Comparison of ENCODE assay signal across 1 cellular context in the genomic region with DNA sequence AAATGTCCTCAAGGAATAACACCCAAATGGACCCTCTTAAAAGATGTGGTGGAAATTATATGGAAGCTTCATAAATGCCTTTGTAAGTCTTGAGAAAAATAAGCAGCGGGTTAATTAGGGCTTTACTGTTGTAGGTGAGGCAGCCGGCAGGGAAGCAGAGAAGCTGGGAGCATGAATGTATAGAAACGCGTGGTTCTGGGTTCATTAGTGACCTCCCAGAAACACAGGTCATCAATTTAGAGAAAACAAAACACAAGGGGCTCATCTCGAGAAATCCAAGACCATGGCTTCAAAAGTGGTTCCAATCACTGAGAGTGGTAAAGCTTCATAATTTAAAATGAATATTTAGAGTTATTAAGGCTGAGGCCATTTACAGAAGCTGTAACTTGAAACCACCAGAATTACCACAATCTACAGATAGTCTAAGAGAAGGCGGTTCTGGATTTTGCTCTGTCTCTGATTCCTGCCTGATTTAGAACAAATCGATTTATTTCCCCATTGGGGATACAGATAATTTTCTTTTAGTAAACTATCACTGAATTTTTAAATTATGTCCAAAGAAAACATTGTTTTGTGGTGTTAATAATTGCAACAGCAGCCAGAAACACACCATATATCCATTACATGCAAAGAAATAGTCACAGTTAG.
TF ChIP-seq lines count a peak whose summit lies in the region.

No MANE protein-coding gene starts in this region.

TF ChIP-seq in IMR-90, 13 proteins besides CTCF, POLR2A, EP300 and RAD21:
- TF ChIP-seq CEBPB (IDR thresholded peaks at IDR 0.05; ENCODE audit: low read depth, low read length) (no peak), CHD1 (IDR thresholded peaks at IDR 0.05; ENCODE audit: low read depth, low read length) (no peak), SMC3 (IDR thresholded peaks at IDR 0.05; ENCODE audit: low read depth, low read length) (no peak), RCOR1 (IDR thresholded peaks at IDR 0.05; ENCODE audit: insufficient replicate concordance, low read length) (no peak), NFE2L2 (IDR thresholded peaks at IDR 0.05; ENCODE audit: low read depth, low read length) (no peak), MAFK (IDR thresholded peaks at IDR 0.05; ENCODE audit: low read depth, low read length) (no peak), MAZ (IDR thresholded peaks at IDR 0.05; ENCODE audit: borderline replicate concordance, low read depth, low read length) (no peak), FOS (IDR thresholded peaks at IDR 0.05; ENCODE audit: low read depth, low read length) (no peak), BHLHE40 (IDR thresholded peaks at IDR 0.05; ENCODE audit: low read depth, low read length) (no peak), RFX5 (IDR thresholded peaks at IDR 0.05; ENCODE audit: low read depth, low read length) (no peak), MXI1 (IDR thresholded peaks at IDR 0.05; ENCODE audit: borderline replicate concordance, low read depth, low read length) (no peak)
- TF ChIP-seq, protein P1, sequence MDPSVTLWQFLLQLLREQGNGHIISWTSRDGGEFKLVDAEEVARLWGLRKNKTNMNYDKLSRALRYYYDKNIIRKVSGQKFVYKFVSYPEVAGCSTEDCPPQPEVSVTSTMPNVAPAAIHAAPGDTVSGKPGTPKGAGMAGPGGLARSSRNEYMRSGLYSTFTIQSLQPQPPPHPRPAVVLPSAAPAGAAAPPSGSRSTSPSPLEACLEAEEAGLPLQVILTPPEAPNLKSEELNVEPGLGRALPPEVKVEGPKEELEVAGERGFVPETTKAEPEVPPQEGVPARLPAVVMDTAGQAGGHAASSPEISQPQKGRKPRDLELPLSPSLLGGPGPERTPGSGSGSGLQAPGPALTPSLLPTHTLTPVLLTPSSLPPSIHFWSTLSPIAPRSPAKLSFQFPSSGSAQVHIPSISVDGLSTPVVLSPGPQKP (IDR thresholded peaks at IDR 0.05; ENCODE audit: borderline replicate concordance, low read depth, low read length) = no peak
- TF ChIP-seq, protein P2, sequence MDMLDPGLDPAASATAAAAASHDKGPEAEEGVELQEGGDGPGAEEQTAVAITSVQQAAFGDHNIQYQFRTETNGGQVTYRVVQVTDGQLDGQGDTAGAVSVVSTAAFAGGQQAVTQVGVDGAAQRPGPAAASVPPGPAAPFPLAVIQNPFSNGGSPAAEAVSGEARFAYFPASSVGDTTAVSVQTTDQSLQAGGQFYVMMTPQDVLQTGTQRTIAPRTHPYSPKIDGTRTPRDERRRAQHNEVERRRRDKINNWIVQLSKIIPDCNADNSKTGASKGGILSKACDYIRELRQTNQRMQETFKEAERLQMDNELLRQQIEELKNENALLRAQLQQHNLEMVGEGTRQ (IDR thresholded peaks at IDR 0.05; ENCODE audit: low read depth, low read length) = no peak
